ENCODE assay signal across 11 cellular contexts in the genomic region with DNA sequence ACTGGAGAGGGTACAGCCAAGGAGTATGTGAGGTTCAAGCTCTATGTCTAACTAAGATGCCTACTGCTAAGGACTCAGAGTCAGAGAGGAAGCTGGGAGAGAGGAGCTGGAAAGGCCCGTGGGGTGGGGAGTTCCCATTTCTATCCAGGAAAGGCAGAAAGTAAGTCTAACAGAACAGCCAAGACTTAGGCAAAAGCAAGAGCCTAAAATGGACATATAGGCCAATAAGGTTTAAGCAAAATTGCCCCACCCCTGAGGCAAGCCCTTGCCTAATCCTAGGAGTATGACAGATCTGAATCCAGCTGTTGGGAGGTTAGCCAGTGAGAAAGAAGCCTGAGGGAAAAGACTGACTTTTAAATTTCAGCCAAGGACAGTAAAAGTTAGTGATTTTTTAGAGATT. TPM values are rescaled to one million over a fixed set of nuclear protein-coding genes. Genes with fewer than 3 reads are reported as not detected.
A peak's percentile ranks its signal among the peaks of the same experiment; 100 is the strongest.
DNase-seq lines count a peak whose midpoint lies in the region; ATAC-seq and TF ChIP-seq lines count a peak whose summit lies in the region.
"Had no signal": no experiment of that assay in that cellular context is flagged by ENCODE, and none has a peak within 500 bp of the region (broad histone marks: within the 10 kb centered on the region; RNA-seq: fewer than 3 reads in every experiment).

No MANE protein-coding gene starts in this region.

- TF ChIP-seq CTCF in CD14-positive monocyte (IDR thresholded peaks at IDR 0.05) = no peak

- H3K36me3 Mint-ChIP-seq in CD14-positive monocyte = peaks cover 26 to 27% of the 10 kb centered on the region in 2 donors
- peaks cover 1% of the 10 kb centered on the region for H3K36me3 Mint-ChIP-seq in IgD-negative memory B cell
- H3K36me3 Mint-ChIP-seq in naive thymus-derived CD4-positive, alpha-beta T cell = peaks cover 0 to 8% (median 2%) of the 10 kb centered on the region in 5 donors
- peaks cover 21% of the 10 kb centered on the region for H3K36me3 Mint-ChIP-seq in activated T-helper 2 cell treated with anti-CD3 and anti-CD28 coated beads, Interferon-gamma antibody, Interleukin-2, Interleukin-4, amounts not matched to agents 10 μg/mL and 5 μg/mL and 100 μg/mL, durations not matched to agents 14 hours and 24 hours and 36 hours (ENCODE audit: low read depth)

- 18 to 41% methylated on average over 1 of the region's 1 CpG for WGBS in esophagus, 2 donors

- H3K4me1 Mint-ChIP-seq in CD14-positive monocyte (peaks cover 55% of the 10 kb centered on the region), IgD-negative memory B cell (peaks cover 16 to 21% (median 17%) of the 10 kb centered on the region in 3 donors)
- peaks cover 18 to 59% (median 26%) of the 10 kb centered on the region in 7 donors for H3K4me1 Mint-ChIP-seq in naive thymus-derived CD4-positive, alpha-beta T cell
- H3K4me1 Mint-ChIP-seq in activated T-helper 2 cell treated with anti-CD3 and anti-CD28 coated beads, Interferon-gamma antibody, Interleukin-2, Interleukin-4, amounts not matched to agents 10 μg/mL and 5 μg/mL and 100 μg/mL, durations not matched to agents 14 hours and 24 hours and 36 hours (ENCODE audit: low read depth) = peaks cover 52% of the 10 kb centered on the region

- H3K27ac Mint-ChIP-seq in CD14-positive monocyte (peak overlapping the region; percentile 65 to 88 (median 81)), IgD-negative memory B cell (peak overlapping the region; percentile 67 to 100 (median 98))
- H3K27ac Mint-ChIP-seq in naive thymus-derived CD4-positive, alpha-beta T cell = peak overlapping the region in 7 of 9 donors; percentile 88 to 100 (median 96)
- H3K27ac Mint-ChIP-seq in activated T-helper 2 cell treated with anti-CD3 and anti-CD28 coated beads, Interferon-gamma antibody, Interleukin-2, Interleukin-4, amounts not matched to agents 10 μg/mL and 5 μg/mL and 100 μg/mL, durations not matched to agents 14 hours and 24 hours and 36 hours = no peak overlapping the region

- H3K9me3 Mint-ChIP-seq in CD14-positive monocyte (peaks cover 0 to 5% (median 0%) of the 10 kb centered on the region in 7 donors), IgD-negative memory B cell (no peaks in the 10 kb centered on the region)
- peaks cover 0 to 10% (median 0%) of the 10 kb centered on the region in 11 donors for H3K9me3 Mint-ChIP-seq in naive thymus-derived CD4-positive, alpha-beta T cell
- no peaks in the 10 kb centered on the region for H3K9me3 Mint-ChIP-seq in activated T-helper 2 cell treated with anti-CD3 and anti-CD28 coated beads, Interferon-gamma antibody, Interleukin-2, Interleukin-4, amounts not matched to agents 10 μg/mL and 5 μg/mL and 100 μg/mL, durations not matched to agents 14 hours and 24 hours and 36 hours
- H3K9me3 Mint-ChIP-seq: T-helper 2 cell treated with Interferon-gamma antibody and Interleukin-4, amounts not matched to agents 5 μg/mL and 100 μg/mL, for 36 hours had no signal

- CTCF ChIA-PET in naive thymus-derived CD4-positive, alpha-beta T cell (lab: Charles Lee) = interaction anchor here (1.5 to 7.4 kb wide), 11 partner anchors 10 to 109 kb away, joined by 3 to 123 read pairs (median 8); a partner anchor contains a TSS

- H3K4me1 ChIP-seq in esophagus (ENCODE audit: control insufficient read depth in 2 of 2, insufficient read depth in 2 of 2, low read length in 1 of 2) = peaks cover 0 to 30% of the 10 kb centered on the region in 2 donors
- peaks cover 9 to 11% of the 10 kb centered on the region in 2 donors for H3K4me1 ChIP-seq in naive thymus-derived CD4-positive, alpha-beta T cell (ENCODE audit: control insufficient read depth in 2 of 2, insufficient read depth in 2 of 2, low read length in 2 of 2)

- intact Hi-C loops in CD14-positive monocyte (cut with micrococcal nuclease) = loop anchor here (2.0 kb wide), 4 partner anchors 14 to 42 kb away; a partner anchor contains a TSS
- intact Hi-C loops in naive thymus-derived CD4-positive, alpha-beta T cell (cut with micrococcal nuclease) = loop anchor here in 1 of 2 donors (2.0 kb wide), 2 partner anchors 22 to 36 kb away; a partner anchor contains a TSS
- intact Hi-C loops in activated T-helper 2 cell treated with anti-CD3 and anti-CD28 coated beads, Interferon-gamma antibody, Interleukin-2, Interleukin-4, amounts not matched to agents 10 μg/mL and 5 μg/mL and 100 μg/mL, durations not matched to agents 14 hours and 24 hours and 36 hours (cut with micrococcal nuclease) = loop anchor here (2.0 to 10.0 kb wide), 2 partner anchors 18 to 262 kb away; no protein-coding TSS in a partner anchor

- peaks cover 0 to 2% of the 10 kb centered on the region in 2 donors for H3K9me3 ChIP-seq in esophagus (ENCODE audit: control insufficient read depth in 2 of 2, insufficient read depth in 1 of 2, low read depth in 1 of 2, low read length in 1 of 2)
- H3K9me3 ChIP-seq in naive thymus-derived CD4-positive, alpha-beta T cell (ENCODE audit: control insufficient read depth in 2 of 3, low read length in 3 of 3) = no peaks in the 10 kb centered on the region

- H3K27me3 Mint-ChIP-seq in CD14-positive monocyte (ENCODE audit: low read depth in 3 of 3) (peaks cover 7 to 22% (median 10%) of the 10 kb centered on the region in 3 donors), IgD-negative memory B cell (no peaks in the 10 kb centered on the region)
- H3K27me3 Mint-ChIP-seq in naive thymus-derived CD4-positive, alpha-beta T cell = peaks cover 0 to 12% (median 0%) of the 10 kb centered on the region in 5 donors
- no peaks in the 10 kb centered on the region for H3K27me3 Mint-ChIP-seq in activated T-helper 2 cell treated with anti-CD3 and anti-CD28 coated beads, Interferon-gamma antibody, Interleukin-2, Interleukin-4, amounts not matched to agents 10 μg/mL and 5 μg/mL and 100 μg/mL, durations not matched to agents 14 hours and 24 hours and 36 hours (ENCODE audit: low read depth)

- peak; percentile 65 for DNase-seq in CD14-positive monocyte (ENCODE audit: low spot score)
- DNase-seq in naive thymus-derived CD4-positive, alpha-beta T cell = no peak
- DNase-seq in activated T-helper 2 cell treated with anti-CD3 and anti-CD28 coated beads, Interferon-gamma antibody, Interleukin-2, Interleukin-4, amounts not matched to agents 10 μg/mL and 5 μg/mL and 100 μg/mL, durations not matched to agents 14 hours and 24 hours and 36 hours (ENCODE audit: low spot score) = no peak
- no peak for DNase-seq in inferior parietal cortex (ENCODE audit: extremely low spot score)
- DNase-seq in NCI-H345 treated with DMSO at 0.1 percent for 48 hours (lab: John Stamatoyannopoulos, UW; ENCODE audit: unreplicated experiment) = no peak
- DNase-seq: activated gamma-delta T cell, DND-41 had no signal

- H3K36me3 ChIP-seq in esophagus (ENCODE audit: control insufficient read depth in 2 of 2, insufficient read depth in 2 of 2, low read length in 1 of 2) = peaks cover 0 to 3% of the 10 kb centered on the region in 2 donors
- H3K36me3 ChIP-seq in naive thymus-derived CD4-positive, alpha-beta T cell (ENCODE audit: control insufficient read depth in 2 of 3, insufficient read depth in 3 of 3, low read length in 3 of 3) = peaks cover 0 to 16% (median 4%) of the 10 kb centered on the region in 3 experiments

- POLR2A ChIA-PET in naive thymus-derived CD4-positive, alpha-beta T cell (lab: Charles Lee) = interaction anchor here (0.5 to 7.4 kb wide), 15 partner anchors 8 to 668 kb away, joined by 3 to 106 read pairs (median 4); a partner anchor contains a TSS

- no peak for ATAC-seq in naive thymus-derived CD4-positive, alpha-beta T cell
- ATAC-seq in GM21515 (IDR thresholded peaks at IDR 0.05; ENCODE audit: unreplicated experiment) = no peak

- H3K27me3 ChIP-seq in esophagus (ENCODE audit: control insufficient read depth in 1 of 2, insufficient read depth in 2 of 2, low read length in 2 of 2) = no peaks in the 10 kb centered on the region
- no peaks in the 10 kb centered on the region for H3K27me3 ChIP-seq in naive thymus-derived CD4-positive, alpha-beta T cell (ENCODE audit: control insufficient read depth in 2 of 2, insufficient read depth in 2 of 2, low read length in 2 of 2)

- H3K4me3 Mint-ChIP-seq in CD14-positive monocyte (peak overlapping the region in 1 of 2 donors; percentile 21), IgD-negative memory B cell (peak overlapping the region in 2 of 4 donors; percentile 39 to 91)
- peak overlapping the region in 3 of 10 donors; percentile 30 to 92 (median 81) for H3K4me3 Mint-ChIP-seq in naive thymus-derived CD4-positive, alpha-beta T cell
- no peak overlapping the region for H3K4me3 Mint-ChIP-seq in activated T-helper 2 cell treated with anti-CD3 and anti-CD28 coated beads, Interferon-gamma antibody, Interleukin-2, Interleukin-4, amounts not matched to agents 10 μg/mL and 5 μg/mL and 100 μg/mL, durations not matched to agents 14 hours and 24 hours and 36 hours (ENCODE audit: low read depth)

- H3K4me3 ChIP-seq in esophagus (ENCODE audit: low read depth in 1 of 2, low read length in 2 of 2) = no peak overlapping the region
- no peak overlapping the region for H3K4me3 ChIP-seq in naive thymus-derived CD4-positive, alpha-beta T cell (ENCODE audit: low read length)

- peak overlapping the region; percentile 68 to 87 for H3K27ac ChIP-seq in esophagus (ENCODE audit: low read depth in 2 of 2, low read length in 1 of 2)
- no peak overlapping the region for H3K27ac ChIP-seq in naive thymus-derived CD4-positive, alpha-beta T cell (ENCODE audit: low read depth, low read length)

RNA-seq across cellular contexts. Expression of a gene that starts 1.6 kb away (rescaled TPM):
- polyA plus RNA-seq in CD14-positive monocyte = not detected
- 5.0 TPM for polyA plus RNA-seq in IgD-negative memory B cell
- 1 to 10 TPM; 1.8 to 2.5 TPM for polyA plus RNA-seq in esophagus
- 1 to 10 TPM in 1 of 5 experiments, under 1 TPM in 1, not detected in 3; 0.40 to 1.1 TPM for total RNA-seq in naive thymus-derived CD4-positive, alpha-beta T cell
- polyA plus RNA-seq in naive thymus-derived CD4-positive, alpha-beta T cell = under 1 TPM in 1 of 2 donors, not detected in 1; 0.74 TPM
- total RNA-seq in activated T-helper 2 cell treated with anti-CD3 and anti-CD28 coated beads, Interferon-gamma antibody, Interleukin-2, Interleukin-4, amounts not matched to agents 10 μg/mL and 5 μg/mL and 100 μg/mL, durations not matched to agents 14 hours and 24 hours and 36 hours = not detected in 2 replicates

RNA-seq across cellular contexts. Expression of a gene that starts 7.2 kb away (rescaled TPM):
- polyA plus RNA-seq in CD14-positive monocyte (under 1 TPM in 1 of 2 donors, not detected in 1; 0.07 TPM), IgD-negative memory B cell (not detected), esophagus (10 to 100 TPM; 44.9 to 80.5 TPM)
- not detected for total RNA-seq in naive thymus-derived CD4-positive, alpha-beta T cell
- polyA plus RNA-seq in naive thymus-derived CD4-positive, alpha-beta T cell = not detected
- total RNA-seq in activated T-helper 2 cell treated with anti-CD3 and anti-CD28 coated beads, Interferon-gamma antibody, Interleukin-2, Interleukin-4, amounts not matched to agents 10 μg/mL and 5 μg/mL and 100 μg/mL, durations not matched to agents 14 hours and 24 hours and 36 hours = 0.05 TPM in 1 of 2 replicates, not detected in the other

RNA-seq across cellular contexts. Expression of a gene that starts 21.3 kb away (rescaled TPM):
- 10 to 100 TPM; 59.1 to 65.6 TPM for polyA plus RNA-seq in CD14-positive monocyte
- 95.2 TPM for polyA plus RNA-seq in IgD-negative memory B cell
- polyA plus RNA-seq in esophagus = 100 to 1,000 TPM; 116 to 186 TPM
- 10 to 100 TPM; 32.0 to 67.9 (median 34.0) TPM for total RNA-seq in naive thymus-derived CD4-positive, alpha-beta T cell
- 10 to 100 TPM; 66.6 to 84.0 TPM for polyA plus RNA-seq in naive thymus-derived CD4-positive, alpha-beta T cell
- total RNA-seq in activated T-helper 2 cell treated with anti-CD3 and anti-CD28 coated beads, Interferon-gamma antibody, Interleukin-2, Interleukin-4, amounts not matched to agents 10 μg/mL and 5 μg/mL and 100 μg/mL, durations not matched to agents 14 hours and 24 hours and 36 hours = 138 and 139 TPM in 2 replicates

RNA-seq across cellular contexts. Expression of a gene that starts 21.4 kb away (rescaled TPM):
- polyA plus RNA-seq in CD14-positive monocyte (10 to 100 TPM; 28.4 to 35.7 TPM), IgD-negative memory B cell (19.7 TPM), esophagus (10 to 100 TPM; 28.0 to 28.5 TPM)
- 10 to 100 TPM; 23.3 to 49.6 (median 41.8) TPM for total RNA-seq in naive thymus-derived CD4-positive, alpha-beta T cell
- 10 to 100 TPM; 14.1 to 28.4 TPM for polyA plus RNA-seq in naive thymus-derived CD4-positive, alpha-beta T cell
- 47.5 and 48.5 TPM in 2 replicates for total RNA-seq in activated T-helper 2 cell treated with anti-CD3 and anti-CD28 coated beads, Interferon-gamma antibody, Interleukin-2, Interleukin-4, amounts not matched to agents 10 μg/mL and 5 μg/mL and 100 μg/mL, durations not matched to agents 14 hours and 24 hours and 36 hours

RNA-seq across cellular contexts. Expression of a gene that starts 26.8 kb away (rescaled TPM):
- 100 to 1,000 TPM; 101 to 140 TPM for polyA plus RNA-seq in CD14-positive monocyte
- 138 TPM for polyA plus RNA-seq in IgD-negative memory B cell
- polyA plus RNA-seq in esophagus = 1 to 10 TPM; 7.9 to 9.5 TPM
- 100 to 1,000 TPM; 152 to 291 (median 235) TPM for total RNA-seq in naive thymus-derived CD4-positive, alpha-beta T cell
- polyA plus RNA-seq in naive thymus-derived CD4-positive, alpha-beta T cell = 100 to 1,000 TPM; 128 to 258 TPM
- 161 and 170 TPM in 2 replicates for total RNA-seq in activated T-helper 2 cell treated with anti-CD3 and anti-CD28 coated beads, Interferon-gamma antibody, Interleukin-2, Interleukin-4, amounts not matched to agents 10 μg/mL and 5 μg/mL and 100 μg/mL, durations not matched to agents 14 hours and 24 hours and 36 hours

Comparison
In these comparisons a context has a peak if more than half of its experiments do, and no peak if none do; other contexts are left out.
1. RNA of a gene that starts 7.2 kb away (polyA plus RNA-seq): 44.9 to 80.5 TPM in esophagus; 0.07 TPM in CD14-positive monocyte, not detected in IgD-negative memory B cell (single experiment) and not detected in naive thymus-derived CD4-positive, alpha-beta T cell; every median in the first group is over 10 times any median in the second.